Comparison of ENCODE assay signal across 2 cellular contexts in the genomic region with DNA sequence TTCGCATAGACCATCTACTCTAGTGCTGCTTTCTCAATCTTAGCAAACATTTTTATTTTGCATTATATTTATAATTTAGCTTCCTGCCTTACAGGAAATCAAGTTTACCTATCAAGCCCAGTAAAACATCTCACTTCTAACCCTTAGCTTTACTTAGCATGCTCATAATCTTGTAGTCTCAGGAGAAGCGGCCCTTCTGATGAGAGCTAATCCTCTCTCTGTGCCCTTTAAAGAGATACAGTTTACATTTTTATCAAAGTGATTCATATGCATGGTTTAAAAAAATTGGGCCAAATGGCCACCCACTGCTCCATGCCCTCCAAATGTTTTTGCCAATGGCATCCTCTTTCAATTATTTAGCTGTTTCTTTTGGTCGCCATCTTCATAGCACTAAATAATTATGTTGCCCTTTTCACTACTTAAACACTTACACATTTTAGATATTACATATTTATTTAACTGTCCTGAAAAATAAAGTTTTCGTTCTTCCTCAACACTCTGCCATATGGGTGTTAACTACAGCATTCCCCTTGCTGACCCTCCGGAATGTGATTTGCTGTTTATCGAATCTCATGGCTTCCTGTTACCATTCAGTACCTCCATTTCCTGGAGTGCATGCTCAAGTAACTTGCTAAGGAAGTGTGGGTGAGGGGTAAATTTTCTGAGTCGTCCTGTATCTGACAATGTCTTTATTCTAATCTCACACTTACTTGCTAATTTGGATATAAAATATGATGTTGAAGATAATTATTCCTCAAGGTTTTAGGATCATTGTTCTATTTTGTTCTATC.
TF ChIP-seq lines count a peak whose summit lies in the region.

No MANE protein-coding gene starts in this region.

TF ChIP-seq in IMR-90, 13 proteins besides CTCF, POLR2A, EP300 and RAD21:
- TF ChIP-seq FOS (IDR thresholded peaks at IDR 0.05; ENCODE audit: low read depth, low read length): no peak
- TF ChIP-seq CEBPB (IDR thresholded peaks at IDR 0.05; ENCODE audit: low read depth, low read length): no peak

TF ChIP-seq in GM12878, 131 proteins besides CTCF, POLR2A, EP300 and RAD21:
- TF ChIP-seq, protein P1, sequence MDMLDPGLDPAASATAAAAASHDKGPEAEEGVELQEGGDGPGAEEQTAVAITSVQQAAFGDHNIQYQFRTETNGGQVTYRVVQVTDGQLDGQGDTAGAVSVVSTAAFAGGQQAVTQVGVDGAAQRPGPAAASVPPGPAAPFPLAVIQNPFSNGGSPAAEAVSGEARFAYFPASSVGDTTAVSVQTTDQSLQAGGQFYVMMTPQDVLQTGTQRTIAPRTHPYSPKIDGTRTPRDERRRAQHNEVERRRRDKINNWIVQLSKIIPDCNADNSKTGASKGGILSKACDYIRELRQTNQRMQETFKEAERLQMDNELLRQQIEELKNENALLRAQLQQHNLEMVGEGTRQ (IDR thresholded peaks at IDR 0.05; ENCODE audit: borderline replicate concordance, low read depth, low read length): no peak
- TF ChIP-seq, protein P2, sequence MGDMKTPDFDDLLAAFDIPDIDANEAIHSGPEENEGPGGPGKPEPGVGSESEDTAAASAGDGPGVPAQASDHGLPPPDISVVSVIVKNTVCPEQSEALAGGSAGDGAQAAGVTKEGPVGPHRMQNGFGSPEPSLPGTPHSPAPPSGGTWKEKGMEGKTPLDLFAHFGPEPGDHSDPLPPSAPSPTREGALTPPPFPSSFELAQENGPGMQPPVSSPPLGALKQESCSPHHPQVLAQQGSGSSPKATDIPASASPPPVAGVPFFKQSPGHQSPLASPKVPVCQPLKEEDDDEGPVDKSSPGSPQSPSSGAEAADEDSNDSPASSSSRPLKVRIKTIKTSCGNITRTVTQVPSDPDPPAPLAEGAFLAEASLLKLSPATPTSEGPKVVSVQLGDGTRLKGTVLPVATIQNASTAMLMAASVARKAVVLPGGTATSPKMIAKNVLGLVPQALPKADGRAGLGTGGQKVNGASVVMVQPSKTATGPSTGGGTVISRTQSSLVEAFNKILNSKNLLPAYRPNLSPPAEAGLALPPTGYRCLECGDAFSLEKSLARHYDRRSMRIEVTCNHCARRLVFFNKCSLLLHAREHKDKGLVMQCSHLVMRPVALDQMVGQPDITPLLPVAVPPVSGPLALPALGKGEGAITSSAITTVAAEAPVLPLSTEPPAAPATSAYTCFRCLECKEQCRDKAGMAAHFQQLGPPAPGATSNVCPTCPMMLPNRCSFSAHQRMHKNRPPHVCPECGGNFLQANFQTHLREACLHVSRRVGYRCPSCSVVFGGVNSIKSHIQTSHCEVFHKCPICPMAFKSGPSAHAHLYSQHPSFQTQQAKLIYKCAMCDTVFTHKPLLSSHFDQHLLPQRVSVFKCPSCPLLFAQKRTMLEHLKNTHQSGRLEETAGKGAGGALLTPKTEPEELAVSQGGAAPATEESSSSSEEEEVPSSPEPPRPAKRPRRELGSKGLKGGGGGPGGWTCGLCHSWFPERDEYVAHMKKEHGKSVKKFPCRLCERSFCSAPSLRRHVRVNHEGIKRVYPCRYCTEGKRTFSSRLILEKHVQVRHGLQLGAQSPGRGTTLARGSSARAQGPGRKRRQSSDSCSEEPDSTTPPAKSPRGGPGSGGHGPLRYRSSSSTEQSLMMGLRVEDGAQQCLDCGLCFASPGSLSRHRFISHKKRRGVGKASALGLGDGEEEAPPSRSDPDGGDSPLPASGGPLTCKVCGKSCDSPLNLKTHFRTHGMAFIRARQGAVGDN (IDR thresholded peaks at IDR 0.05): no peak
- TF ChIP-seq TCF3 (IDR thresholded peaks at IDR 0.05; ENCODE audit: borderline replicate concordance, insufficient read depth, low read depth, low read length): no peak
- no peak for TF ChIP-seq RCOR1 (conservative IDR thresholded peaks at IDR 0.05; ENCODE audit: low read depth, low read length)
